In genomic region chr11:92249156-92249753, GRCh38 we compare ENCODE assay signal across 19 cellular contexts. TPM values are rescaled to one million over a fixed set of nuclear protein-coding genes. Genes with fewer than 3 reads are reported as not detected.
DNase-seq lines count a peak whose midpoint lies in the region; ATAC-seq, FAIRE-seq and TF ChIP-seq lines count a peak whose summit lies in the region.
"Had no signal": no experiment of that assay in that cellular context is flagged by ENCODE, and none has a peak within 500 bp of the region (broad histone marks: within the 10 kb centered on the region; RNA-seq: fewer than 3 reads in every experiment).

No MANE protein-coding gene starts in this region.

- H3K36me3 Mint-ChIP-seq in nephron progenitor cell (ENCODE audit: low read depth), result peaks cover 22% of the 10 kb centered on the region
- no peaks in the 10 kb centered on the region for H3K36me3 Mint-ChIP-seq in naive thymus-derived CD8-positive, alpha-beta T cell
- H3K36me3 Mint-ChIP-seq: CD14-positive monocyte; CD8-positive, alpha-beta T cell had no signal

- DNase-seq in DMS 273 (lab: John Stamatoyannopoulos, UW; ENCODE audit: unreplicated experiment), result peak; percentile 2
- DNase-seq in DMS 273 treated with DMSO at 0.1 percent for 48 hours (lab: John Stamatoyannopoulos, UW), result no peak
- DNase-seq in NCI-H526 treated with DMSO at 0.1 percent for 48 hours (lab: John Stamatoyannopoulos, UW), result peak; percentile 31
- no peak for DNase-seq in nephron progenitor cell
- no peak for DNase-seq in naive thymus-derived CD8-positive, alpha-beta T cell
- no peak for DNase-seq in H54 (ENCODE audit: insufficient read length, low spot score)
- DNase-seq: CD8-positive, alpha-beta T cell; COR-L47; EL; H7; HFFc6 had no signal

- H3K27ac Mint-ChIP-seq in nephron progenitor cell, result peak overlapping the region; percentile 15
- no peak overlapping the region for H3K27ac Mint-ChIP-seq in naive thymus-derived CD8-positive, alpha-beta T cell
- H3K27ac Mint-ChIP-seq: CD14-positive monocyte; CD8-positive, alpha-beta T cell; HFFc6 had no signal

- H3K27ac ChIP-seq in HEK293 (ENCODE audit: extremely low read depth, low read depth, low read length), result no peak overlapping the region
- H3K27ac ChIP-seq: 22Rv1 had no signal

- no peak overlapping the region for H3K4me3 ChIP-seq in HEK293 (ENCODE audit: low read depth, low read length)
- H3K4me3 ChIP-seq: K562 had no signal

- TF ChIP-seq CTCF in HEK293 (tag by site-specific recombination; IDR thresholded peaks at IDR 0.05), result no peak
- no peak for TF ChIP-seq CTCF in nephron progenitor cell (IDR thresholded peaks at IDR 0.05)

- FAIRE-seq in H54 (lab: Jason Lieb, UNC), result no peak
- FAIRE-seq: D721Med, G401.6, GM12891, K562 had no signal

- peaks cover 3% of the 10 kb centered on the region for H3K27me3 Mint-ChIP-seq in nephron progenitor cell (ENCODE audit: low read depth, poor library complexity)
- H3K27me3 Mint-ChIP-seq in naive thymus-derived CD8-positive, alpha-beta T cell, result peaks cover 0 to 7% (median 0%) of the 10 kb centered on the region in 5 donors

- no peak overlapping the region for H3K4me3 Mint-ChIP-seq in nephron progenitor cell
- no peak overlapping the region for H3K4me3 Mint-ChIP-seq in naive thymus-derived CD8-positive, alpha-beta T cell
- H3K4me3 Mint-ChIP-seq: CD14-positive monocyte; CD8-positive, alpha-beta T cell; HFFc6 had no signal

- CTCF ChIA-PET in HEK293 (lab: Yijun Ruan, JAX), result no interaction called here

- peaks cover 4% of the 10 kb centered on the region for H3K9me3 Mint-ChIP-seq in nephron progenitor cell
- peaks cover 0 to 10% (median 0%) of the 10 kb centered on the region in 9 donors for H3K9me3 Mint-ChIP-seq in naive thymus-derived CD8-positive, alpha-beta T cell
- H3K9me3 Mint-ChIP-seq: CD8-positive, alpha-beta T cell had no signal

- H3K36me3 ChIP-seq in HEK293 (ENCODE audit: control insufficient read depth in 2 of 2, insufficient read depth in 1 of 2, low read length in 2 of 2), result no peaks in the 10 kb centered on the region

- POLR2A ChIA-PET in HEK293 (lab: Yijun Ruan, JAX), result no interaction called here
- POLR2A ChIA-PET in naive thymus-derived CD8-positive, alpha-beta T cell (lab: Charles Lee), result no interaction called here

- ATAC-seq in naive thymus-derived CD8-positive, alpha-beta T cell, result no peak
- no peak for ATAC-seq in HG02981 (IDR thresholded peaks at IDR 0.05; ENCODE audit: unreplicated experiment)
- ATAC-seq: CD8-positive, alpha-beta T cell; K562 had no signal

- H3K4me1 Mint-ChIP-seq in nephron progenitor cell, result peaks cover 28% of the 10 kb centered on the region
- H3K4me1 Mint-ChIP-seq in naive thymus-derived CD8-positive, alpha-beta T cell, result no peaks in the 10 kb centered on the region
- H3K4me1 Mint-ChIP-seq: CD14-positive monocyte had no signal

- no peaks in the 10 kb centered on the region for H3K9me3 ChIP-seq in HEK293 (ENCODE audit: control insufficient read depth, insufficient read depth, low read depth, low read length)

- TF ChIP-seq POLR2A in H54 (IDR thresholded peaks at IDR 0.05; ENCODE audit: low read depth, low read length), result no peak

- H3K4me1 ChIP-seq in HEK293 (ENCODE audit: control insufficient read depth, insufficient read depth, low read length), result peaks cover 6% of the 10 kb centered on the region; the same call in 1 of the 2 replicates

TF ChIP-seq in HEK293, 187 proteins besides CTCF, POLR2A, EP300 and RAD21:
- TF ChIP-seq TCF7L2 (IDR thresholded peaks at IDR 0.05; ENCODE audit: borderline replicate concordance, low read depth, low read length) (peak; percentile 24; the same call in 1 of the 2 replicates), TRIM28 (IDR thresholded peaks at IDR 0.05; ENCODE audit: borderline replicate concordance, low read length) (peak; percentile 81; the same call in 1 of the 2 replicates), ZNF426 (tag by site-specific recombination; IDR thresholded peaks at IDR 0.05) (no peak), ZNF366 (tag by site-specific recombination; conservative IDR thresholded peaks at IDR 0.05) (0 out of 2 replicates have a peak, but pooled peaks have one; percentile 16), FEZF1 (tag by site-specific recombination; IDR thresholded peaks at IDR 0.05) (peak; percentile 59; the same call in 1 of the 2 replicates), ZBTB17 (tag by site-specific recombination; IDR thresholded peaks at IDR 0.05) (0 out of 2 replicates have a peak, but pooled peaks have one; percentile 12), OSR2 (tag by site-specific recombination; IDR thresholded peaks at IDR 0.05) (peak; percentile 48), ZNF112 (tag by site-specific recombination; IDR thresholded peaks at IDR 0.05) (no peak), MZF1 (tag by site-specific recombination; IDR thresholded peaks at IDR 0.05; ENCODE audit: borderline replicate concordance) (no peak), SCRT1 (tag by site-specific recombination; IDR thresholded peaks at IDR 0.05; ENCODE audit: borderline replicate concordance) (peak; percentile 79; the same call in 1 of the 2 replicates), SCRT2 (tag by site-specific recombination; IDR thresholded peaks at IDR 0.05) (peak; percentile 52), ZNF843 (tag by site-specific recombination; IDR thresholded peaks at IDR 0.05) (peak; percentile 53), IKZF3 (tag by site-specific recombination; IDR thresholded peaks at IDR 0.05) (no peak), ZNF335 (tag by site-specific recombination; conservative IDR thresholded peaks at IDR 0.05) (0 out of 2 replicates have a peak, but pooled peaks have one; percentile 10)
- TF ChIP-seq, protein P1, sequence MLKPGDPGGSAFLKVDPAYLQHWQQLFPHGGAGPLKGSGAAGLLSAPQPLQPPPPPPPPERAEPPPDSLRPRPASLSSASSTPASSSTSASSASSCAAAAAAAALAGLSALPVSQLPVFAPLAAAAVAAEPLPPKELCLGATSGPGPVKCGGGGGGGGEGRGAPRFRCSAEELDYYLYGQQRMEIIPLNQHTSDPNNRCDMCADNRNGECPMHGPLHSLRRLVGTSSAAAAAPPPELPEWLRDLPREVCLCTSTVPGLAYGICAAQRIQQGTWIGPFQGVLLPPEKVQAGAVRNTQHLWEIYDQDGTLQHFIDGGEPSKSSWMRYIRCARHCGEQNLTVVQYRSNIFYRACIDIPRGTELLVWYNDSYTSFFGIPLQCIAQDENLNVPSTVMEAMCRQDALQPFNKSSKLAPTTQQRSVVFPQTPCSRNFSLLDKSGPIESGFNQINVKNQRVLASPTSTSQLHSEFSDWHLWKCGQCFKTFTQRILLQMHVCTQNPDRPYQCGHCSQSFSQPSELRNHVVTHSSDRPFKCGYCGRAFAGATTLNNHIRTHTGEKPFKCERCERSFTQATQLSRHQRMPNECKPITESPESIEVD (tag by site-specific recombination; IDR thresholded peaks at IDR 0.05), result peak; percentile 73
- TF ChIP-seq, protein P2, sequence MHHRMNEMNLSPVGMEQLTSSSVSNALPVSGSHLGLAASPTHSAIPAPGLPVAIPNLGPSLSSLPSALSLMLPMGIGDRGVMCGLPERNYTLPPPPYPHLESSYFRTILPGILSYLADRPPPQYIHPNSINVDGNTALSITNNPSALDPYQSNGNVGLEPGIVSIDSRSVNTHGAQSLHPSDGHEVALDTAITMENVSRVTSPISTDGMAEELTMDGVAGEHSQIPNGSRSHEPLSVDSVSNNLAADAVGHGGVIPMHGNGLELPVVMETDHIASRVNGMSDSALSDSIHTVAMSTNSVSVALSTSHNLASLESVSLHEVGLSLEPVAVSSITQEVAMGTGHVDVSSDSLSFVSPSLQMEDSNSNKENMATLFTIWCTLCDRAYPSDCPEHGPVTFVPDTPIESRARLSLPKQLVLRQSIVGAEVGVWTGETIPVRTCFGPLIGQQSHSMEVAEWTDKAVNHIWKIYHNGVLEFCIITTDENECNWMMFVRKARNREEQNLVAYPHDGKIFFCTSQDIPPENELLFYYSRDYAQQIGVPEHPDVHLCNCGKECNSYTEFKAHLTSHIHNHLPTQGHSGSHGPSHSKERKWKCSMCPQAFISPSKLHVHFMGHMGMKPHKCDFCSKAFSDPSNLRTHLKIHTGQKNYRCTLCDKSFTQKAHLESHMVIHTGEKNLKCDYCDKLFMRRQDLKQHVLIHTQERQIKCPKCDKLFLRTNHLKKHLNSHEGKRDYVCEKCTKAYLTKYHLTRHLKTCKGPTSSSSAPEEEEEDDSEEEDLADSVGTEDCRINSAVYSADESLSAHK (tag by site-specific recombination; IDR thresholded peaks at IDR 0.05), result 0 out of 2 replicates have a peak, but pooled peaks have one; percentile 10
- TF ChIP-seq, protein P3, sequence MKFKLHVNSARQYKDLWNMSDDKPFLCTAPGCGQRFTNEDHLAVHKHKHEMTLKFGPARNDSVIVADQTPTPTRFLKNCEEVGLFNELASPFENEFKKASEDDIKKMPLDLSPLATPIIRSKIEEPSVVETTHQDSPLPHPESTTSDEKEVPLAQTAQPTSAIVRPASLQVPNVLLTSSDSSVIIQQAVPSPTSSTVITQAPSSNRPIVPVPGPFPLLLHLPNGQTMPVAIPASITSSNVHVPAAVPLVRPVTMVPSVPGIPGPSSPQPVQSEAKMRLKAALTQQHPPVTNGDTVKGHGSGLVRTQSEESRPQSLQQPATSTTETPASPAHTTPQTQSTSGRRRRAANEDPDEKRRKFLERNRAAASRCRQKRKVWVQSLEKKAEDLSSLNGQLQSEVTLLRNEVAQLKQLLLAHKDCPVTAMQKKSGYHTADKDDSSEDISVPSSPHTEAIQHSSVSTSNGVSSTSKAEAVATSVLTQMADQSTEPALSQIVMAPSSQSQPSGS (tag by site-specific recombination; IDR thresholded peaks at IDR 0.05; ENCODE audit: low read depth), result no peak

RNA-seq across cellular contexts. Expression of gene FAT3, which starts 24.6 kb away (rescaled TPM):
- total RNA-seq in naive thymus-derived CD8-positive, alpha-beta T cell, result not detected
- not detected for polyA plus RNA-seq in naive thymus-derived CD8-positive, alpha-beta T cell
- total RNA-seq: CD8-positive, alpha-beta T cell had no signal
- polyA plus RNA-seq: CD14-positive monocyte had no signal

Comparison
In these comparisons a context has a peak if more than half of its experiments do, and no peak if none do; other contexts are left out.
1. DNase-seq: peak in DMS 273 (single experiment) and NCI-H526 treated with DMSO at 0.1 percent for 48 hours (single experiment); none in DMS 273 treated with DMSO at 0.1 percent for 48 hours (single experiment), nephron progenitor cell (single experiment), naive thymus-derived CD8-positive, alpha-beta T cell (0 of 10) and H54 (single experiment).